1 cellular context compared by ENCODE assay signal in genomic region chrX:154458116-154458953, GRCh38.
TF ChIP-seq lines count a peak whose summit lies in the region.

Gene PLXNA3, plus strand, starts transcription at chrX:154458281. Its CDS starts 1,903 bp downstream, at chrX:154460184.

TF ChIP-seq in HepG2, 621 proteins besides CTCF, POLR2A, EP300 and RAD21 (continued from another document):
- TF ChIP-seq YY1 (IDR thresholded peaks at IDR 0.05; ENCODE audit: insufficient read depth, insufficient replicate concordance, low read depth, low read length), result peak; percentile 10
- TF ChIP-seq REPIN1 (CRISPR knock-in tag; IDR thresholded peaks at IDR 0.05; ENCODE audit: borderline replicate concordance, low read depth), result no peak
- TF ChIP-seq SATB2 (CRISPR knock-in tag; IDR thresholded peaks at IDR 0.05), result no peak
- no peak for TF ChIP-seq ZNF205 (CRISPR knock-in tag; IDR thresholded peaks at IDR 0.05)
- TF ChIP-seq ZNF816 (CRISPR knock-in tag; IDR thresholded peaks at IDR 0.05; ENCODE audit: borderline replicate concordance), result no peak
TF ChIP-seq in HepG2: peak in this region for 13.
